8 cellular contexts compared by ENCODE assay signal in genomic region chr4:174521800-174522182, GRCh38. TPM values are rescaled to one million over a fixed set of nuclear protein-coding genes. Genes with fewer than 3 reads are reported as not detected.
DNase-seq lines count a peak whose midpoint lies in the region; ATAC-seq and TF ChIP-seq lines count a peak whose summit lies in the region.

No MANE protein-coding gene starts in this region.

- H3K4me1 Mint-ChIP-seq in T-cell (peaks cover 30 to 43% (median 33%) of the 10 kb centered on the region in 3 donors), endothelial cell (ENCODE audit: unreplicated experiment) (peaks cover 14% of the 10 kb centered on the region)
- H3K4me1 Mint-ChIP-seq in naive thymus-derived CD4-positive, alpha-beta T cell: peaks cover 0 to 45% (median 17%) of the 10 kb centered on the region in 7 donors

- H3K27me3 Mint-ChIP-seq in T-cell (peaks cover 5 to 32% of the 10 kb centered on the region in 2 donors), endothelial cell (ENCODE audit: unreplicated experiment) (peaks cover 1% of the 10 kb centered on the region)
- H3K27me3 Mint-ChIP-seq in naive thymus-derived CD4-positive, alpha-beta T cell: peaks cover 22 to 52% (median 38%) of the 10 kb centered on the region in 5 donors

- peaks cover 0 to 5% of the 10 kb centered on the region in 2 donors for H3K4me1 ChIP-seq in naive thymus-derived CD4-positive, alpha-beta T cell (ENCODE audit: control insufficient read depth in 2 of 2, insufficient read depth in 2 of 2, low read length in 2 of 2)

- peak; percentile 47 for ATAC-seq in GM18907 (IDR thresholded peaks at IDR 0.05; ENCODE audit: unreplicated experiment)
- ATAC-seq in HG03139 (IDR thresholded peaks at IDR 0.05; ENCODE audit: unreplicated experiment): peak; percentile 30
- peak; percentile 35 to 49 (median 42) for ATAC-seq in T-cell (replicated peaks in 1 of 4)
- peak; percentile 43 for ATAC-seq in naive thymus-derived CD4-positive, alpha-beta T cell

- CTCF ChIA-PET in T-cell (lab: Charles Lee): no interaction called here
- CTCF ChIA-PET in naive thymus-derived CD4-positive, alpha-beta T cell (lab: Charles Lee): no interaction called here

- H3K9me3 ChIP-seq in naive thymus-derived CD4-positive, alpha-beta T cell (ENCODE audit: control insufficient read depth in 2 of 3, low read length in 3 of 3): no peaks in the 10 kb centered on the region

- intact Hi-C loops in naive thymus-derived CD4-positive, alpha-beta T cell (cut with micrococcal nuclease): loop anchor here (1.0 to 5.0 kb wide), 13 partner anchors 24 to 1189 kb away; partner anchors contain the start of genes CEP44 (in 1 of the 2), FBXO8 (in 1 of the 2), HMGB2 (in 1 of the 2) and SAP30 (in 1 of the 2)

- TF ChIP-seq CTCF in AG09309 (IDR thresholded peaks at IDR 0.05; ENCODE audit: control insufficient read depth, insufficient read depth, low read depth, low read length, missing control alignments) (no peak), endothelial cell (IDR thresholded peaks at IDR 0.05; ENCODE audit: unreplicated experiment) (no peak)

- H3K9me3 Mint-ChIP-seq in T-cell: no peaks in the 10 kb centered on the region
- H3K9me3 Mint-ChIP-seq in endothelial cell (ENCODE audit: unreplicated experiment): no peaks in the 10 kb centered on the region
- peaks cover 0 to 12% (median 0%) of the 10 kb centered on the region in 11 donors for H3K9me3 Mint-ChIP-seq in naive thymus-derived CD4-positive, alpha-beta T cell

- H3K4me3 Mint-ChIP-seq in T-cell: peak overlapping the region; percentile 75 to 88 (median 81)
- peak overlapping the region; percentile 74 for H3K4me3 Mint-ChIP-seq in endothelial cell (ENCODE audit: unreplicated experiment)
- H3K4me3 Mint-ChIP-seq in naive thymus-derived CD4-positive, alpha-beta T cell: peak overlapping the region; percentile 77 to 90 (median 84)

- H3K27ac Mint-ChIP-seq in T-cell: peak overlapping the region; percentile 28 to 75
- H3K27ac Mint-ChIP-seq in endothelial cell (ENCODE audit: unreplicated experiment): no peak overlapping the region
- H3K27ac Mint-ChIP-seq in naive thymus-derived CD4-positive, alpha-beta T cell: peak overlapping the region in 6 of 9 donors; percentile 6 to 87 (median 71)

- peaks cover 0 to 4% of the 10 kb centered on the region in 2 donors for H3K27me3 ChIP-seq in naive thymus-derived CD4-positive, alpha-beta T cell (ENCODE audit: control insufficient read depth in 2 of 2, insufficient read depth in 2 of 2, low read length in 2 of 2)

- no peak for DNase-seq in AG09309 (ENCODE audit: low read depth)
- DNase-seq in T-cell: peak in 13 of 34 experiments; percentile 1 to 30 (median 5)
- peak; percentile 7 for DNase-seq in endothelial cell (ENCODE audit: low spot score)
- peak in 6 of 9 donors; percentile 5 to 36 (median 34) for DNase-seq in naive thymus-derived CD4-positive, alpha-beta T cell
- no peak for DNase-seq in KG1 (lab: John Stamatoyannopoulos, UW)
- DNase-seq in cerebellar cortex (ENCODE audit: low spot score): no peak

- H3K27ac ChIP-seq in naive thymus-derived CD4-positive, alpha-beta T cell (ENCODE audit: low read depth, low read length): peak overlapping the region; percentile 38

- H3K4me3 ChIP-seq in AG09309 (ENCODE audit: control insufficient read depth, low read depth, low read length): peak overlapping the region; percentile 44
- H3K4me3 ChIP-seq in naive thymus-derived CD4-positive, alpha-beta T cell (ENCODE audit: low read length): peak overlapping the region; percentile 66

- H3K36me3 ChIP-seq in naive thymus-derived CD4-positive, alpha-beta T cell (ENCODE audit: control insufficient read depth in 2 of 3, insufficient read depth in 3 of 3, low read length in 3 of 3): no peaks in the 10 kb centered on the region

- POLR2A ChIA-PET in T-cell (lab: Charles Lee): interaction anchor here in 1 of 2 donors (0.7 kb wide), 2 partner anchors 48 to 239 kb away, joined by 3 read pairs; no protein-coding TSS in a partner anchor
- POLR2A ChIA-PET in naive thymus-derived CD4-positive, alpha-beta T cell (lab: Charles Lee): interaction anchor here (1.0 to 1.2 kb wide), 2 partner anchors 12 to 69 kb away, joined by 3 to 4 read pairs; no protein-coding TSS in a partner anchor

- H3K36me3 Mint-ChIP-seq in T-cell (no peaks in the 10 kb centered on the region), endothelial cell (ENCODE audit: low read depth, unreplicated experiment) (no peaks in the 10 kb centered on the region)
- H3K36me3 Mint-ChIP-seq in naive thymus-derived CD4-positive, alpha-beta T cell: peaks cover 0 to 6% (median 0%) of the 10 kb centered on the region in 5 donors

RNA-seq across cellular contexts. Expression of gene HPGD, which starts 0.5 kb away (rescaled TPM):
- total RNA-seq in T-cell: 10 to 100 TPM in 1 of 5 donors, 1 to 10 TPM in 4; 3.5 to 14.6 (median 7.8) TPM
- 14.6 TPM for total RNA-seq in endothelial cell (ENCODE audit: unreplicated experiment)
- total RNA-seq in naive thymus-derived CD4-positive, alpha-beta T cell: 10 to 100 TPM in 1 of 5 experiments, 1 to 10 TPM in 4; 2.5 to 13.5 (median 4.6) TPM
- polyA plus RNA-seq in naive thymus-derived CD4-positive, alpha-beta T cell: 10 to 100 TPM in 1 of 2 donors, 1 to 10 TPM in 1; 7.5 to 13.1 TPM

Comparison
In these comparisons a context has a peak if more than half of its experiments do, and no peak if none do; other contexts are left out.
1. DNase-seq: peak in endothelial cell (single experiment) and naive thymus-derived CD4-positive, alpha-beta T cell (6 of 9); none in AG09309 (single experiment), KG1 (single experiment) and cerebellar cortex (single experiment).
2. Peak in every context shown above with its lines, with median percentiles within 50 percentile points of each other: ATAC-seq and H3K4me3 Mint-ChIP-seq.